In the genomic region with DNA sequence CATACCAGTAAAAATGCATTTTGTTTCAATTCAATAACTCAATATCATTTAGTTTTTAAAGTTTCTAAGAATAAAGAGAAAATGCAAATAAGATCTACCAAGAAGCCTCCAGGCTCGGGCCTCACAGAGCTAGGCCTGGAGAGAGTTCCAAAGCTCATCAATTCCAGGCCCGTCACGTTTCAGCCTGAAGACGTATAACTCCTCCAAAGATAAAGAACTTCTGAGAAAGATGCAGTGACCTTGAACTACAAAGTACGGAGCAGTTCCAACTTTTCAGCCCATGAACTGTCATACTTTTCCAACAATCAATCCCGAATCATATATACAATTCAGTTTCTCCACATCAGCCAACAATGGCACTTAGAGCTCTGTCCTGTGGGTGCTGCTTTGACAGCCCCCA, we compare ENCODE assay signal across 23 cellular contexts. TPM values are rescaled to one million over a fixed set of nuclear protein-coding genes. Genes with fewer than 3 reads are reported as not detected.
DNase-seq lines count a peak whose midpoint lies in the region; ATAC-seq and TF ChIP-seq lines count a peak whose summit lies in the region.
"Had no signal": no experiment of that assay in that cellular context is flagged by ENCODE, and none has a peak within 500 bp of the region (broad histone marks: within the 10 kb centered on the region; RNA-seq: fewer than 3 reads in every experiment).

No MANE protein-coding gene starts in this region.

- dilution Hi-C loops in mammary epithelial cell (cut with HindIII; ENCODE audit: low sequenced_read_pairs): no loop called here

- H2BK12ac ChIP-seq in trophoblast cell (ENCODE audit: low read length): no peak overlapping the region

- no peak overlapping the region for H3K4me3 Mint-ChIP-seq in WTC11
- H3K4me3 Mint-ChIP-seq: activated T-helper 17 cell treated with anti-CD3 and anti-CD28 coated beads, Interleukin-2, amount 50 U/mL, for 72 hours; CD4-positive, alpha-beta T cell; T-helper 1 cell treated with Interleukin-12 subunit alpha and Interleukin-12 subunit beta and Interleukin-4 antibody, amounts not matched to agents 30 μg/mL and 1 μg/mL, for 36 hours had no signal

- in situ Hi-C loops in mammary epithelial cell (cut with MboI; ENCODE audit: low sequenced_read_pairs in 2 of 2): no loop called here

- H3K9me3 ChIP-seq in DOHH2 (ENCODE audit: control insufficient read depth, insufficient read depth, low read length): no peaks in the 10 kb centered on the region
- no peaks in the 10 kb centered on the region for H3K9me3 ChIP-seq in gastroesophageal sphincter
- no peaks in the 10 kb centered on the region for H3K9me3 ChIP-seq in trophoblast cell (ENCODE audit: insufficient read depth, low read depth, low read length)
- no peaks in the 10 kb centered on the region for H3K9me3 ChIP-seq in mammary epithelial cell (replicated peaks; ENCODE audit: insufficient read depth, low read length)
- H3K9me3 ChIP-seq: pancreas, vagina had no signal

- no peak overlapping the region for H2AFZ ChIP-seq in trophoblast cell (ENCODE audit: insufficient read depth, low read length, poor library complexity)
- no peak overlapping the region for H2AFZ ChIP-seq in mammary epithelial cell (ENCODE audit: low read depth, low read length)

- no peaks in the 10 kb centered on the region for H3K79me1 ChIP-seq in trophoblast cell (ENCODE audit: low read length)

- no peak overlapping the region for H3K14ac ChIP-seq in trophoblast cell (ENCODE audit: low read length)

- BruUV-seq in mammary epithelial cell (replicated peaks; lab: Mats Ljungman, UMichigan): no TSS peak

- H2BK5ac ChIP-seq in trophoblast cell (ENCODE audit: low read depth, low read length, poor library complexity): no peak overlapping the region

- H3K9me2 ChIP-seq in DOHH2 (replicated peaks; ENCODE audit: control insufficient read depth, low read length): no peaks in the 10 kb centered on the region

- H3K27ac Mint-ChIP-seq in WTC11: peak overlapping the region; percentile 63; the same call in 1 of the 2 replicates
- H3K27ac Mint-ChIP-seq: activated naive CD4-positive, alpha-beta T cell treated with anti-CD3 and anti-CD28 coated beads, Interleukin-2, amount 50 U/mL, for 72 hours; activated T-helper 17 cell treated with anti-CD3 and anti-CD28 coated beads, Interleukin-2, amount 50 U/mL, for 72 hours; CD4-positive, alpha-beta T cell; T-helper 1 cell treated with Interleukin-12 subunit alpha and Interleukin-12 subunit beta and Interleukin-4 antibody, amounts not matched to agents 30 μg/mL and 1 μg/mL, for 36 hours had no signal

- H3K9ac ChIP-seq in trophoblast cell (ENCODE audit: low read length) (no peak overlapping the region), mammary epithelial cell (ENCODE audit: insufficient read depth, low read length) (no peak overlapping the region)

- no peak overlapping the region for H3K4me3 ChIP-seq in DOHH2 (ENCODE audit: low read length)
- H3K4me3 ChIP-seq in gastroesophageal sphincter: no peak overlapping the region
- H3K4me3 ChIP-seq in trophoblast cell (ENCODE audit: low read depth, low read length): no peak overlapping the region
- no peak overlapping the region for H3K4me3 ChIP-seq in mammary epithelial cell (replicated peaks in 1 of 3; ENCODE audit: insufficient read depth in 1 of 3, low read depth in 2 of 3, low read length in 3 of 3)
- H3K4me3 ChIP-seq: pancreas, vagina had no signal

- H2BK120ac ChIP-seq in trophoblast cell (ENCODE audit: insufficient read depth, low read length, poor library complexity): no peak overlapping the region

- CTCF ChIA-PET in WTC11 (lab: Charles Lee) (interaction anchor here (0.8 to 1.5 kb wide), 3 partner anchors 11 to 48 kb away, joined by 3 to 5 read pairs (median 3); no protein-coding TSS in a partner anchor), mammary epithelial cell (lab: Charles Lee; ENCODE audit: low non-redundant PET) (no interaction called here)

- TF ChIP-seq POLR2A in gastroesophageal sphincter (IDR thresholded peaks at IDR 0.05): no peak
- no peak for TF ChIP-seq POLR2A in erythroblast (IDR thresholded peaks at IDR 0.05; ENCODE audit: low read length)

- no peak overlapping the region for H2AK5ac ChIP-seq in trophoblast cell (ENCODE audit: low read length)

- H4K12ac ChIP-seq in trophoblast cell (ENCODE audit: low read depth, low read length): no peak overlapping the region

- TF ChIP-seq EP300 in gastroesophageal sphincter (IDR thresholded peaks at IDR 0.05): no peak

- DNase-seq in WTC11 (ENCODE audit: low spot score) (no peak), trophoblast cell (no peak), erythroblast (lab: John Stamatoyannopoulos, UW) (no peak), mammary epithelial cell (no peak), KG1 (lab: John Stamatoyannopoulos, UW) (no peak)
- DNase-seq: activated CD8-positive, alpha-beta memory T cell treated with anti-CD3 and anti-CD28 coated beads, Interleukin-2, amount 50 U/mL, for 4 hours; CD4-positive, alpha-beta T cell; effector memory CD4-positive, alpha-beta T cell; NCI-H1048; NCI-H187 treated with DMSO at 0.1 percent for 48 hours; NCI-H774; pancreas; PC-3; SIG-M5; WERI-Rb-1 had no signal

- H3K4me1 ChIP-seq in DOHH2 (ENCODE audit: control insufficient read depth, low read length) (peaks cover 41% of the 10 kb centered on the region), gastroesophageal sphincter (peaks cover 23 to 100% (median 36%) of the 10 kb centered on the region in 3 donors), trophoblast cell (ENCODE audit: control insufficient read depth in 1 of 2, insufficient read depth in 2 of 2, low read length in 2 of 2) (peaks cover 4 to 10% of the 10 kb centered on the region in 2 experiments), mammary epithelial cell (ENCODE audit: insufficient read depth, low read length) (peaks cover 12% of the 10 kb centered on the region)

- WGBS in gastroesophageal sphincter (ENCODE audit: low coverage in 1 of 2), 2 donors: 17 to 29% methylated on average over 5 to 6 of the region's 6 CpGs
- no CpG with 5 or more reads among the region's 6 CpGs for WGBS in trophoblast cell (ENCODE audit: extremely low coverage, insufficient coverage, insufficient read length)
- 90% methylated on average over 6 of the region's 6 CpGs for WGBS in mammary epithelial cell (ENCODE audit: low coverage, missing lambda C conversion rate)

- no peak for TF ChIP-seq CTCF in DOHH2 (IDR thresholded peaks at IDR 0.05; ENCODE audit: low read depth, low read length, poor library complexity, severe bottlenecking)
- TF ChIP-seq CTCF in WTC11 (IDR thresholded peaks at IDR 0.05): no peak
- no peak for TF ChIP-seq CTCF in gastroesophageal sphincter (IDR thresholded peaks at IDR 0.05)
- TF ChIP-seq CTCF in mammary epithelial cell (conservative IDR thresholded peaks at IDR 0.05 in 1 of 2, IDR thresholded peaks at IDR 0.05 in 1 of 2; ENCODE audit: extremely low read depth in 1 of 2, insufficient read depth in 1 of 2, low read depth in 1 of 2, low read length in 2 of 2): no peak

- H4K20me1 ChIP-seq in DOHH2 (ENCODE audit: control insufficient read depth, insufficient read depth, low read depth, low read length) (no peaks in the 10 kb centered on the region; the same call in 1 of the 2 replicates), mammary epithelial cell (ENCODE audit: insufficient read depth, low read length) (no peaks in the 10 kb centered on the region)

- H3K36me3 ChIP-seq in DOHH2 (ENCODE audit: control insufficient read depth, low read length) (no peaks in the 10 kb centered on the region), gastroesophageal sphincter (no peaks in the 10 kb centered on the region), trophoblast cell (ENCODE audit: control insufficient read depth in 1 of 2, insufficient read depth in 2 of 2, low read length in 2 of 2) (peaks cover 6 to 8% of the 10 kb centered on the region in 2 experiments), mammary epithelial cell (ENCODE audit: insufficient read depth, low read length) (peaks cover 8% of the 10 kb centered on the region)
- H3K36me3 ChIP-seq: pancreas, vagina had no signal

- H3K23ac ChIP-seq in trophoblast cell (ENCODE audit: low read length): no peak overlapping the region

- intact Hi-C loops in mammary epithelial cell (cut with micrococcal nuclease): no loop called here

- H3K79me2 ChIP-seq in DOHH2 (ENCODE audit: control insufficient read depth, low read length): no peaks in the 10 kb centered on the region
- H3K79me2 ChIP-seq in trophoblast cell (ENCODE audit: control insufficient read depth, insufficient read depth, low read length, poor library complexity): peaks cover 15% of the 10 kb centered on the region
- H3K79me2 ChIP-seq in mammary epithelial cell (ENCODE audit: insufficient read depth, low read length): peaks cover 98% of the 10 kb centered on the region

- no peak for ATAC-seq in WTC11
- no peak for ATAC-seq in gastroesophageal sphincter
- no peak for ATAC-seq in GM21576 (IDR thresholded peaks at IDR 0.05; ENCODE audit: unreplicated experiment)
- ATAC-seq: activated naive CD4-positive, alpha-beta T cell treated with anti-CD3 and anti-CD28 coated beads, Interleukin-2, amount 50 U/mL, for 72 hours; activated T-helper 17 cell treated with anti-CD3 and anti-CD28 coated beads, Interleukin-2, amount 50 U/mL, for 72 hours; pancreas; PC-3; sciatic nerve had no signal

- H3K27me3 Mint-ChIP-seq in WTC11 (ENCODE audit: low read depth): no peaks in the 10 kb centered on the region
- H3K27me3 Mint-ChIP-seq: activated T-helper 17 cell treated with anti-CD3 and anti-CD28 coated beads, Interleukin-2, amount 50 U/mL, for 72 hours; CD4-positive, alpha-beta T cell had no signal

- no peak overlapping the region for H3K18ac ChIP-seq in trophoblast cell (ENCODE audit: low read length)

- H3K27ac ChIP-seq in DOHH2 (ENCODE audit: low read depth, low read length) (no peak overlapping the region), gastroesophageal sphincter (peak overlapping the region; percentile 34 to 62 (median 50)), trophoblast cell (ENCODE audit: low read depth, low read length) (no peak overlapping the region), mammary epithelial cell (ENCODE audit: insufficient read depth, low read depth, low read length) (no peak overlapping the region)
- H3K27ac ChIP-seq: pancreas, vagina, WERI-Rb-1 had no signal

- H3K4me1 Mint-ChIP-seq in WTC11: peaks cover 52% of the 10 kb centered on the region

- no peak overlapping the region for H4K91ac ChIP-seq in trophoblast cell (ENCODE audit: low read depth, low read length)

- H3K36me3 Mint-ChIP-seq in WTC11: 0 out of 2 replicates have a peak, but pooled peaks cover 2% of the 10 kb centered on the region
- H3K36me3 Mint-ChIP-seq: activated naive CD4-positive, alpha-beta T cell treated with anti-CD3 and anti-CD28 coated beads, Interleukin-2, amount 50 U/mL, for 72 hours had no signal

- POLR2A ChIA-PET in WTC11 (lab: Charles Lee): no interaction called here

- no peaks in the 10 kb centered on the region for H3K9me3 Mint-ChIP-seq in WTC11
- H3K9me3 Mint-ChIP-seq: activated naive CD4-positive, alpha-beta T cell treated with anti-CD3 and anti-CD28 coated beads, Interleukin-2, amount 50 U/mL, for 72 hours; activated T-helper 17 cell treated with anti-CD3 and anti-CD28 coated beads, Interleukin-2, amount 50 U/mL, for 72 hours; CD4-positive, alpha-beta T cell; T-helper 1 cell treated with Interleukin-12 subunit alpha and Interleukin-12 subunit beta and Interleukin-4 antibody, amounts not matched to agents 30 μg/mL and 1 μg/mL, for 36 hours had no signal

- H3K4me2 ChIP-seq in DOHH2 (ENCODE audit: low read length): peak overlapping the region; percentile 8; the same call in 1 of the 2 replicates
- no peak overlapping the region for H3K4me2 ChIP-seq in trophoblast cell (ENCODE audit: low read length)
- H3K4me2 ChIP-seq in mammary epithelial cell (ENCODE audit: insufficient read depth, low read depth, low read length): no peak overlapping the region

- H3K4ac ChIP-seq in trophoblast cell (ENCODE audit: low read depth, low read length): peak overlapping the region; percentile 6

- no peak overlapping the region for H4K8ac ChIP-seq in trophoblast cell (ENCODE audit: low read depth, low read length)

- H3K27me3 ChIP-seq in DOHH2 (ENCODE audit: control insufficient read depth, low read length): no peaks in the 10 kb centered on the region
- no peaks in the 10 kb centered on the region for H3K27me3 ChIP-seq in gastroesophageal sphincter
- no peaks in the 10 kb centered on the region for H3K27me3 ChIP-seq in trophoblast cell (ENCODE audit: insufficient read depth, low read length)
- H3K27me3 ChIP-seq in mammary epithelial cell (ENCODE audit: insufficient read depth, low read length): no peaks in the 10 kb centered on the region
- H3K27me3 ChIP-seq: pancreas, vagina had no signal

- H3F3A ChIP-seq in DOHH2 (ENCODE audit: control insufficient read depth, insufficient read depth): no peaks in the 10 kb centered on the region

RNA-seq across cellular contexts. Expression of a gene that starts 17.8 kb away (rescaled TPM):
- total RNA-seq in WTC11 (2021): 108 to 114 TPM (median 113 TPM) in 3 replicates
- total RNA-seq in gastroesophageal sphincter: 100 to 1,000 TPM; 277 to 473 (median 342) TPM
- 213 and 229 TPM in 2 replicates for polyA plus RNA-seq in trophoblast cell (2013)
- total RNA-seq in mammary epithelial cell: 100 to 1,000 TPM; 173 to 245 TPM
- polyA plus RNA-seq in mammary epithelial cell: 188 TPM
- polyA minus RNA-seq in mammary epithelial cell: 790 TPM

Comparison
In these comparisons a context has a peak if more than half of its experiments do, and no peak if none do; other contexts are left out.
1. H3K27ac ChIP-seq: peak in gastroesophageal sphincter (4 of 4); none in DOHH2 (single experiment), trophoblast cell (single experiment) and mammary epithelial cell (single experiment).